Comparison of ENCODE assay signal across 9 cellular contexts in genomic region chrX:149829751-149830191, GRCh38. TPM values are rescaled to one million over a fixed set of nuclear protein-coding genes. Genes with fewer than 3 reads are reported as not detected.
DNase-seq lines count a peak whose midpoint lies in the region; ATAC-seq and TF ChIP-seq lines count a peak whose summit lies in the region.
"Had no signal": no experiment of that assay in that cellular context is flagged by ENCODE, and none has a peak within 500 bp of the region (broad histone marks: within the 10 kb centered on the region; RNA-seq: fewer than 3 reads in every experiment).

No MANE protein-coding gene starts in this region.

- TF ChIP-seq CTCF in brain (conservative IDR thresholded peaks at IDR 0.05) (no peak), transverse colon (IDR thresholded peaks at IDR 0.05) (no peak)

- in situ Hi-C loops in transverse colon (cut with MboI; ENCODE audit: low pct_ligation_motif_present in 1 of 4, low pct_unique_long_range_greater_than_20kb in 1 of 4, low sequenced_read_pairs in 3 of 4) = no loop called here

- peaks cover 11% of the 10 kb centered on the region for H3K27me3 Mint-ChIP-seq in brain

- H2AFZ ChIP-seq in neuron (ENCODE audit: low read depth, low read length) = peak overlapping the region; percentile 80

- peak overlapping the region in 4 of 5 experiments; percentile 49 to 96 (median 94) for H3K27ac Mint-ChIP-seq in brain

- H3K36me3 Mint-ChIP-seq in brain = no peaks in the 10 kb centered on the region

- 53 to 78% methylated on average over 1 to 3 of the region's 3 CpGs for WGBS in transverse colon (ENCODE audit: low coverage in 1 of 2), 2 donors

- no peak for TF ChIP-seq EP300 in transverse colon (IDR thresholded peaks at IDR 0.05; ENCODE audit: low read depth)

- intact Hi-C loops in transverse colon (cut with DNase I; ENCODE audit: low total_unique reads) = no loop called here

- ATAC-seq in GM18505 (IDR thresholded peaks at IDR 0.05; ENCODE audit: unreplicated experiment) (peak; percentile 40), HG03354 (IDR thresholded peaks at IDR 0.05; ENCODE audit: poor library complexity, severe bottlenecking, unreplicated experiment) (peak; percentile 39)

- H3K4me3 Mint-ChIP-seq in brain = peak overlapping the region; percentile 73 to 84 (median 82)

- H3K9me3 ChIP-seq in neuron (ENCODE audit: low read length) = no peaks in the 10 kb centered on the region
- no peaks in the 10 kb centered on the region for H3K9me3 ChIP-seq in transverse colon
- H3K9me3 ChIP-seq: neutrophil had no signal

- TF ChIP-seq POLR2A in GM18505 (IDR thresholded peaks at IDR 0.05; ENCODE audit: borderline replicate concordance, extremely low read depth, insufficient read depth, insufficient read length) (no peak), transverse colon (IDR thresholded peaks at IDR 0.05) (no peak)

- H3K4me3 ChIP-seq in neuron (ENCODE audit: low read length) (peak overlapping the region; percentile 48), transverse colon (peak overlapping the region in 1 of 4 donors; percentile 13)

- H3K4me1 ChIP-seq in neuron (ENCODE audit: insufficient read depth, low read length) (no peaks in the 10 kb centered on the region), transverse colon (no peaks in the 10 kb centered on the region)

- H3K27ac ChIP-seq in transverse colon = peak overlapping the region in 1 of 4 donors; percentile 21
- H3K27ac ChIP-seq: neutrophil had no signal

- H3K27me3 ChIP-seq in neuron (ENCODE audit: insufficient read depth, low read length) = peaks cover 5% of the 10 kb centered on the region
- H3K27me3 ChIP-seq in transverse colon = no peaks in the 10 kb centered on the region

- DNase-seq in DMS53 (lab: John Stamatoyannopoulos, UW) (no peak), DMS153 (lab: John Stamatoyannopoulos, UW) (no peak), transverse colon (no peak), SHP77 treated with DMSO at 0.1 percent for 48 hours (lab: John Stamatoyannopoulos, UW) (no peak)

- H3K36me3 ChIP-seq in neuron (ENCODE audit: insufficient read depth, low read length) (no peaks in the 10 kb centered on the region), transverse colon (no peaks in the 10 kb centered on the region)
- H3K36me3 ChIP-seq: neutrophil had no signal

- H3K9me3 Mint-ChIP-seq in brain = peaks cover 0 to 4% (median 0%) of the 10 kb centered on the region in 5 experiments

- peaks cover 33% of the 10 kb centered on the region for H3K4me1 Mint-ChIP-seq in brain

RNA-seq across cellular contexts. Expression of gene MAGEA9, which starts 48.0 kb away (rescaled TPM):
- not detected for polyA plus RNA-seq in brain (ENCODE audit: insufficient read depth, low read depth, low replicate concordance)
- not detected for total RNA-seq in transverse colon

RNA-seq across cellular contexts. Expression of gene MAGEA8, which starts 51.2 kb away (rescaled TPM):
- not detected for polyA plus RNA-seq in brain (ENCODE audit: insufficient read depth, low read depth, low replicate concordance)
- not detected for total RNA-seq in transverse colon

RNA-seq across cellular contexts. Expression of gene HSFX1, which starts 55.9 kb away (rescaled TPM):
- 2.5 TPM for polyA plus RNA-seq in brain (ENCODE audit: insufficient read depth, low read depth, low replicate concordance)
- 1 to 10 TPM; 1.3 to 7.9 (median 1.8) TPM for total RNA-seq in transverse colon
